In genomic region chr14:24271134-24271833, GRCh38 we compare ENCODE assay signal across 1 cellular context.
A peak's percentile ranks its signal among the peaks of the same experiment; 100 is the strongest.
TF ChIP-seq lines count a peak whose summit lies in the region.

RABGGTA (minus strand) TSS chr14:24271597; CDS start chr14:24271115, 482 bp downstream.

TF ChIP-seq in HepG2, 621 proteins besides CTCF, POLR2A, EP300 and RAD21 (continued from another document and continues in another):
- TF ChIP-seq ZNF639 (CRISPR knock-in tag; conservative IDR thresholded peaks at IDR 0.05): peak; percentile 96
- TF ChIP-seq ZNF263 (CRISPR knock-in tag; IDR thresholded peaks at IDR 0.05): peak; percentile 91
- peak; percentile 99 for TF ChIP-seq ZNF264 (CRISPR knock-in tag; IDR thresholded peaks at IDR 0.05)
- peak; percentile 99 for TF ChIP-seq ZNF709 (CRISPR knock-in tag; IDR thresholded peaks at IDR 0.05)
- TF ChIP-seq ZNF383 (CRISPR knock-in tag; IDR thresholded peaks at IDR 0.05; ENCODE audit: borderline replicate concordance): no peak; the same call in none of the 2 replicates
- no peak; the same call in 1 of the 2 replicates for TF ChIP-seq ZNF3 (CRISPR knock-in tag; IDR thresholded peaks at IDR 0.05)
- TF ChIP-seq NFKBIZ (CRISPR knock-in tag; IDR thresholded peaks at IDR 0.05): peak; percentile 97
- peak; percentile 99 for TF ChIP-seq HOXD1 (CRISPR knock-in tag; IDR thresholded peaks at IDR 0.05)
- TF ChIP-seq PRMT3 (CRISPR knock-in tag; IDR thresholded peaks at IDR 0.05; ENCODE audit: borderline replicate concordance, low read depth): peak; percentile 82; the same call in 1 of the 2 replicates
- TF ChIP-seq RFX1 (IDR thresholded peaks at IDR 0.05): no peak
- TF ChIP-seq SIN3A (IDR thresholded peaks at IDR 0.05; ENCODE audit: borderline replicate concordance, low read depth, low read length): peak; percentile 97
- peak; percentile 99 for TF ChIP-seq HOXA3 (CRISPR knock-in tag; IDR thresholded peaks at IDR 0.05)
- no peak for TF ChIP-seq HMGA1 (CRISPR knock-in tag; conservative IDR thresholded peaks at IDR 0.05)
- peak; percentile 99 for TF ChIP-seq ZNF761 (CRISPR knock-in tag; conservative IDR thresholded peaks at IDR 0.05)
- peak; percentile 94; the same call in 1 of the 2 replicates for TF ChIP-seq CSRNP2 (CRISPR knock-in tag; conservative IDR thresholded peaks at IDR 0.05; ENCODE audit: low read depth)
- TF ChIP-seq NFE2L1 (CRISPR knock-in tag; IDR thresholded peaks at IDR 0.05; ENCODE audit: borderline replicate concordance): no peak
- peak; percentile 99 for TF ChIP-seq NR0B2 (CRISPR knock-in tag; IDR thresholded peaks at IDR 0.05)
- peak; percentile 98 for TF ChIP-seq MIER3 (CRISPR knock-in tag; IDR thresholded peaks at IDR 0.05; ENCODE audit: borderline replicate concordance)
- TF ChIP-seq HOXA7 (CRISPR knock-in tag; IDR thresholded peaks at IDR 0.05): peak; percentile 94
- peak; percentile 99 for TF ChIP-seq KAT8 (CRISPR knock-in tag; IDR thresholded peaks at IDR 0.05)
- TF ChIP-seq NR2F1 (CRISPR knock-in tag; IDR thresholded peaks at IDR 0.05): peak in 1 of 2 experiments; percentile 8; a peak in 1 of 4 replicates
- TF ChIP-seq HNRNPK (IDR thresholded peaks at IDR 0.05; ENCODE audit: low read depth, low read length, poor library complexity, severe bottlenecking): peak; percentile 99
- TF ChIP-seq TSC22D2 (CRISPR knock-in tag; IDR thresholded peaks at IDR 0.05; ENCODE audit: borderline replicate concordance): peak; percentile 91
- peak; percentile 85 for TF ChIP-seq ZNF629 (CRISPR knock-in tag; conservative IDR thresholded peaks at IDR 0.05)
- peak; percentile 99 for TF ChIP-seq ARNT2 (CRISPR knock-in tag; IDR thresholded peaks at IDR 0.05; ENCODE audit: low read depth)
- TF ChIP-seq ZHX2 (IDR thresholded peaks at IDR 0.05; ENCODE audit: low read depth): peak; percentile 91
- peak; percentile 98; the same call in 1 of the 2 replicates for TF ChIP-seq ZHX2 (CRISPR knock-in tag; IDR thresholded peaks at IDR 0.05; ENCODE audit: borderline replicate concordance)
- TF ChIP-seq HOMEZ (CRISPR knock-in tag; IDR thresholded peaks at IDR 0.05; ENCODE audit: low read depth): peak; percentile 100
- no peak for TF ChIP-seq CEBPZ (IDR thresholded peaks at IDR 0.05; ENCODE audit: low read length)
- TF ChIP-seq LRRFIP1 (CRISPR knock-in tag; conservative IDR thresholded peaks at IDR 0.05): no peak
- no peak for TF ChIP-seq SYNCRIP (IDR thresholded peaks at IDR 0.05; ENCODE audit: insufficient read depth, low read depth, low read length)
- peak; percentile 99 for TF ChIP-seq ZNF691 (CRISPR knock-in tag; IDR thresholded peaks at IDR 0.05; ENCODE audit: borderline replicate concordance, low read depth)
- TF ChIP-seq SMC3 (IDR thresholded peaks at IDR 0.05; ENCODE audit: low read length): peak; percentile 26; the same call in 1 of the 2 replicates
- peak; percentile 94 for TF ChIP-seq SP140L (CRISPR knock-in tag; IDR thresholded peaks at IDR 0.05; ENCODE audit: borderline replicate concordance)
- peak; percentile 66 for TF ChIP-seq TBX3 (IDR thresholded peaks at IDR 0.05; ENCODE audit: borderline replicate concordance)
- TF ChIP-seq REPIN1 (CRISPR knock-in tag; IDR thresholded peaks at IDR 0.05; ENCODE audit: borderline replicate concordance, low read depth): peak; percentile 100
- TF ChIP-seq ZMYM3 (CRISPR knock-in tag; IDR thresholded peaks at IDR 0.05): peak; percentile 21; the same call in 1 of the 2 replicates
- TF ChIP-seq ZNF20 (CRISPR knock-in tag; IDR thresholded peaks at IDR 0.05): peak; percentile 98
- 0 out of 2 replicates have a peak, but pooled peaks have one; percentile 95 for TF ChIP-seq FOXO4 (CRISPR knock-in tag; conservative IDR thresholded peaks at IDR 0.05)
- no peak for TF ChIP-seq ZNF382 (CRISPR knock-in tag; IDR thresholded peaks at IDR 0.05; ENCODE audit: borderline replicate concordance)
- TF ChIP-seq ZNF224 (CRISPR knock-in tag; IDR thresholded peaks at IDR 0.05): peak; percentile 99
- TF ChIP-seq PHB2 (IDR thresholded peaks at IDR 0.05; ENCODE audit: partially characterized antibody): no peak
- TF ChIP-seq ZNF790 (CRISPR knock-in tag; IDR thresholded peaks at IDR 0.05; ENCODE audit: borderline replicate concordance): peak; percentile 98
- TF ChIP-seq CEBPG (CRISPR knock-in tag; IDR thresholded peaks at IDR 0.05): peak; percentile 59
- peak; percentile 99 for TF ChIP-seq CBFB (CRISPR knock-in tag; IDR thresholded peaks at IDR 0.05)
- peak; percentile 94 for TF ChIP-seq NR2C2 (CRISPR knock-in tag; IDR thresholded peaks at IDR 0.05; ENCODE audit: borderline replicate concordance)
